In the genomic region with DNA sequence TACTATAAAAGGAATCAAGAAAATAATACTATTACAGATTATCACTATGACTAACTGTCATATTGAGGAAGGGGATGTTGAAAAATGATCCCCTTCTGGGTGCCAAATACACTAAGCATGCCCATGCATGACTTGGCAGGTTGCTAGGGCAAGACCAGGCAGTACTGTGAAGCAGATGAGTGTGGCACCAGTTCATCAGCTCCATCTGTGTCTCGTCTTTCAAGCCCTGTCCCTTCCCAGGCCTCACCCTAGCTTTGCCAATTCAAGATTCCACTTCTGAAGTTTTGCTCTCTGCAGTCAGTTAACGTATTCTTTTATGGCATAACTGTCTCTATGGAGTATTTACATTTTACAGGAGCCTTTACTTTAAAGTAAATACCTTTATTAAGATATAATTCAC, we compare ENCODE assay signal across 18 cellular contexts.
DNase-seq lines count a peak whose midpoint lies in the region; ATAC-seq and TF ChIP-seq lines count a peak whose summit lies in the region.
"Had no signal": no experiment of that assay in that cellular context is flagged by ENCODE, and none has a peak within 500 bp of the region (broad histone marks: within the 10 kb centered on the region; RNA-seq: fewer than 3 reads in every experiment).

No MANE protein-coding gene starts in this region.

- no peaks in the 10 kb centered on the region for H3K9me3 Mint-ChIP-seq in stimulated activated memory B cell treated with anti-CD40 and anti-IgM and Interleukin-4, amounts not matched to agents 10 μg/mL and 1 μg/mL and 100 μg/mL, for 72 hours
- H3K9me3 Mint-ChIP-seq: CD4-positive, alpha-beta T cell; GM23338 had no signal

- no peaks in the 10 kb centered on the region for H4K20me1 ChIP-seq in mammary epithelial cell (ENCODE audit: insufficient read depth, low read length)
- H4K20me1 ChIP-seq in PC-3 (ENCODE audit: low read length): no peaks in the 10 kb centered on the region
- no peaks in the 10 kb centered on the region for H4K20me1 ChIP-seq in MM.1S (ENCODE audit: insufficient read depth, low read length)
- H4K20me1 ChIP-seq: BLaER1 treated with 17β-estradiol and CSF1 and Interleukin-3, amounts not matched to agents 10 nM and 100 nM had no signal

- H3K79me2 ChIP-seq in mammary epithelial cell (ENCODE audit: insufficient read depth, low read length) (no peaks in the 10 kb centered on the region), PC-3 (ENCODE audit: low read length) (no peaks in the 10 kb centered on the region), MM.1S (ENCODE audit: low read length) (no peaks in the 10 kb centered on the region)

- dilution Hi-C loops in mammary epithelial cell (cut with HindIII; ENCODE audit: low sequenced_read_pairs): no loop called here

- CTCF ChIA-PET in mammary epithelial cell (lab: Charles Lee; ENCODE audit: low non-redundant PET): no interaction called here
- CTCF ChIA-PET in PC-3 (lab: Charles Lee): no interaction called here

- H3K9me2 ChIP-seq in PC-3 (replicated peaks; ENCODE audit: low read length) (no peaks in the 10 kb centered on the region), MM.1S (replicated peaks; ENCODE audit: insufficient read depth, low read length) (no peaks in the 10 kb centered on the region)

- no peak for TF ChIP-seq EP300 in ovary (IDR thresholded peaks at IDR 0.05)

- H2AFZ ChIP-seq in mammary epithelial cell (ENCODE audit: low read depth, low read length) (no peak overlapping the region), PC-3 (ENCODE audit: low read length) (no peak overlapping the region), MM.1S (ENCODE audit: low read length) (no peak overlapping the region)
- H2AFZ ChIP-seq: GM23338 had no signal

- TF ChIP-seq CTCF in mammary epithelial cell (conservative IDR thresholded peaks at IDR 0.05 in 1 of 2, IDR thresholded peaks at IDR 0.05 in 1 of 2; ENCODE audit: extremely low read depth in 1 of 2, insufficient read depth in 1 of 2, low read depth in 1 of 2, low read length in 2 of 2) (no peak), breast epithelium (IDR thresholded peaks at IDR 0.05) (no peak), foreskin keratinocyte (conservative IDR thresholded peaks at IDR 0.05) (no peak), PC-3 (conservative IDR thresholded peaks at IDR 0.05; ENCODE audit: low read depth, low read length) (no peak), MM.1S (IDR thresholded peaks at IDR 0.05; ENCODE audit: low read length) (no peak), ovary (IDR thresholded peaks at IDR 0.05) (no peak)

- intact Hi-C loops in mammary epithelial cell (cut with micrococcal nuclease): no loop called here
- intact Hi-C loops in breast epithelium (cut with DNase I; ENCODE audit: low total_unique reads): no loop called here
- intact Hi-C loops in PC-3 (cut with micrococcal nuclease): no loop called here
- intact Hi-C loops in ovary (cut with DNase I): no loop called here

- H3K36me3 ChIP-seq in mammary epithelial cell (ENCODE audit: insufficient read depth, low read length) (no peaks in the 10 kb centered on the region), breast epithelium (no peaks in the 10 kb centered on the region), PC-3 (ENCODE audit: low read depth, low read length) (no peaks in the 10 kb centered on the region), MM.1S (replicated peaks; ENCODE audit: insufficient read depth, low read length) (no peaks in the 10 kb centered on the region), ovary (no peaks in the 10 kb centered on the region)
- H3K36me3 ChIP-seq: BLaER1 treated with 17β-estradiol and CSF1 and Interleukin-3, amounts not matched to agents 10 nM and 100 nM had no signal

- H3K4me3 ChIP-seq in mammary epithelial cell (replicated peaks in 1 of 3; ENCODE audit: insufficient read depth in 1 of 3, low read depth in 2 of 3, low read length in 3 of 3): no peak overlapping the region
- H3K4me3 ChIP-seq in breast epithelium: no peak overlapping the region
- no peak overlapping the region for H3K4me3 ChIP-seq in PC-3 (ENCODE audit: low read length)
- no peak overlapping the region for H3K4me3 ChIP-seq in MM.1S (ENCODE audit: low read length)
- H3K4me3 ChIP-seq in ovary: no peak overlapping the region
- H3K4me3 ChIP-seq: BLaER1 treated with 17β-estradiol and CSF1 and Interleukin-3, amounts not matched to agents 10 nM and 100 nM; GM23338 had no signal

- no peak overlapping the region for H3K4me3 Mint-ChIP-seq in stimulated activated memory B cell treated with anti-CD40 and anti-IgM and Interleukin-4, amounts not matched to agents 10 μg/mL and 1 μg/mL and 100 μg/mL, for 72 hours
- H3K4me3 Mint-ChIP-seq: CD4-positive, alpha-beta T cell; GM23338 had no signal

- POLR2A ChIA-PET in PC-3 (lab: Charles Lee; ENCODE audit: unreplicated experiment): no interaction called here

- ATAC-seq in foreskin keratinocyte (peak; percentile 59), PC-3 (no peak)
- no peak for ATAC-seq in stimulated activated memory B cell treated with anti-CD40 and anti-IgM and Interleukin-4, amounts not matched to agents 10 μg/mL and 1 μg/mL and 100 μg/mL, for 72 hours
- ATAC-seq: GM23338 had no signal

- H3K4me2 ChIP-seq in mammary epithelial cell (ENCODE audit: insufficient read depth, low read depth, low read length) (no peak overlapping the region), PC-3 (ENCODE audit: low read length) (no peak overlapping the region), MM.1S (ENCODE audit: low read depth, low read length) (no peak overlapping the region)
- H3K4me2 ChIP-seq: BLaER1 treated with 17β-estradiol and CSF1 and Interleukin-3, amounts not matched to agents 10 nM and 100 nM; GM23338 had no signal

- DNase-seq in mammary epithelial cell: peak; percentile 38
- DNase-seq in breast epithelium (ENCODE audit: low spot score in 2 of 2): no peak
- peak; percentile 17 for DNase-seq in NCI-H446 treated with DMSO at 0.1 percent for 48 hours (lab: John Stamatoyannopoulos, UW)
- peak; percentile 19 to 37 for DNase-seq in foreskin keratinocyte
- DNase-seq in PC-3: no peak
- DNase-seq in MM.1S: no peak
- no peak for DNase-seq in ovary
- DNase-seq: Calu3; CD4-positive, alpha-beta T cell; DMS153; DMS79 treated with DMSO at 0.1 percent for 48 hours; EL; H7; IMR-90 had no signal

- H3K36me3 Mint-ChIP-seq in stimulated activated memory B cell treated with anti-CD40 and anti-IgM and Interleukin-4, amounts not matched to agents 10 μg/mL and 1 μg/mL and 100 μg/mL, for 72 hours: no peaks in the 10 kb centered on the region

- H3K27me3 Mint-ChIP-seq in stimulated activated memory B cell treated with anti-CD40 and anti-IgM and Interleukin-4, amounts not matched to agents 10 μg/mL and 1 μg/mL and 100 μg/mL, for 72 hours: peaks cover 42% of the 10 kb centered on the region

- no peak overlapping the region for H3K27ac Mint-ChIP-seq in stimulated activated memory B cell treated with anti-CD40 and anti-IgM and Interleukin-4, amounts not matched to agents 10 μg/mL and 1 μg/mL and 100 μg/mL, for 72 hours
- H3K27ac Mint-ChIP-seq: CD4-positive, alpha-beta T cell; GM23338 had no signal

- no peak overlapping the region for H3K9ac ChIP-seq in mammary epithelial cell (ENCODE audit: insufficient read depth, low read length)
- H3K9ac ChIP-seq in PC-3 (ENCODE audit: low read length): no peak overlapping the region
- no peak overlapping the region for H3K9ac ChIP-seq in MM.1S (ENCODE audit: low read length)
- H3K9ac ChIP-seq: BLaER1 treated with 17β-estradiol and CSF1 and Interleukin-3, amounts not matched to agents 10 nM and 100 nM had no signal

- in situ Hi-C loops in mammary epithelial cell (cut with MboI; ENCODE audit: low sequenced_read_pairs in 2 of 2): no loop called here

- TF ChIP-seq POLR2A in breast epithelium (IDR thresholded peaks at IDR 0.05) (no peak), ovary (IDR thresholded peaks at IDR 0.05) (no peak)

- no peaks in the 10 kb centered on the region for H3K9me3 ChIP-seq in mammary epithelial cell (replicated peaks; ENCODE audit: insufficient read depth, low read length)
- H3K9me3 ChIP-seq in breast epithelium: no peaks in the 10 kb centered on the region
- no peaks in the 10 kb centered on the region for H3K9me3 ChIP-seq in PC-3 (ENCODE audit: low read length)
- H3K9me3 ChIP-seq in MM.1S (replicated peaks; ENCODE audit: insufficient read depth, low read length): no peaks in the 10 kb centered on the region
- no peaks in the 10 kb centered on the region for H3K9me3 ChIP-seq in ovary
- H3K9me3 ChIP-seq: BLaER1 treated with 17β-estradiol and CSF1 and Interleukin-3, amounts not matched to agents 10 nM and 100 nM had no signal

- H3K4me1 ChIP-seq in mammary epithelial cell (ENCODE audit: insufficient read depth, low read length): peaks cover 8% of the 10 kb centered on the region
- no peaks in the 10 kb centered on the region for H3K4me1 ChIP-seq in breast epithelium
- peaks cover 13% of the 10 kb centered on the region for H3K4me1 ChIP-seq in foreskin keratinocyte
- H3K4me1 ChIP-seq in PC-3 (ENCODE audit: insufficient read depth, low read length): peaks cover 2% of the 10 kb centered on the region
- H3K4me1 ChIP-seq in MM.1S (ENCODE audit: low read length): no peaks in the 10 kb centered on the region
- H3K4me1 ChIP-seq in ovary (ENCODE audit: insufficient read depth): peaks cover 1% of the 10 kb centered on the region
- H3K4me1 ChIP-seq: BLaER1 treated with 17β-estradiol and CSF1 and Interleukin-3, amounts not matched to agents 10 nM and 100 nM had no signal

- H3F3A ChIP-seq in PC-3 (ENCODE audit: low read length, unreplicated experiment) (no peaks in the 10 kb centered on the region), MM.1S (ENCODE audit: insufficient read depth, low read length) (no peaks in the 10 kb centered on the region)

- H3K27ac ChIP-seq in mammary epithelial cell (ENCODE audit: insufficient read depth, low read depth, low read length): no peak overlapping the region
- H3K27ac ChIP-seq in breast epithelium: no peak overlapping the region
- H3K27ac ChIP-seq in foreskin keratinocyte: no peak overlapping the region
- no peak overlapping the region for H3K27ac ChIP-seq in PC-3 (ENCODE audit: low read length)
- no peak overlapping the region for H3K27ac ChIP-seq in MM.1S (ENCODE audit: low read length)
- H3K27ac ChIP-seq in ovary: no peak overlapping the region
- H3K27ac ChIP-seq: 22Rv1; BLaER1 treated with 17β-estradiol and CSF1 and Interleukin-3, amounts not matched to agents 10 nM and 100 nM had no signal

- H3K27me3 ChIP-seq in mammary epithelial cell (ENCODE audit: insufficient read depth, low read length) (no peaks in the 10 kb centered on the region), breast epithelium (no peaks in the 10 kb centered on the region), foreskin keratinocyte (peaks cover 17% of the 10 kb centered on the region), PC-3 (ENCODE audit: low read length) (peaks cover 27% of the 10 kb centered on the region), MM.1S (replicated peaks; ENCODE audit: insufficient read depth, low read length) (no peaks in the 10 kb centered on the region), ovary (no peaks in the 10 kb centered on the region)
- H3K27me3 ChIP-seq: BLaER1 treated with 17β-estradiol and CSF1 and Interleukin-3, amounts not matched to agents 10 nM and 100 nM had no signal

- H3K4me1 Mint-ChIP-seq in stimulated activated memory B cell treated with anti-CD40 and anti-IgM and Interleukin-4, amounts not matched to agents 10 μg/mL and 1 μg/mL and 100 μg/mL, for 72 hours: no peaks in the 10 kb centered on the region

- 28% methylated on average over 2 of the region's 2 CpGs for WGBS in mammary epithelial cell (ENCODE audit: low coverage, missing lambda C conversion rate)
- WGBS in ovary, 3 donors: 44 to 67% (median 48%) methylated on average over 2 of the region's 2 CpGs

- no TSS peak for BruUV-seq in mammary epithelial cell (replicated peaks; lab: Mats Ljungman, UMichigan)
- no TSS peak for BruUV-seq in PC-3 (replicated peaks; lab: Mats Ljungman, UMichigan)

Comparison
In these comparisons a context has a peak if more than half of its experiments do, and no peak if none do; other contexts are left out.
1. DNase-seq: peak in mammary epithelial cell (single experiment), NCI-H446 treated with DMSO at 0.1 percent for 48 hours (single experiment) and foreskin keratinocyte (2 of 2); none in breast epithelium (0 of 2), PC-3 (single experiment), MM.1S (single experiment) and ovary (0 of 5).